18 cellular contexts compared by ENCODE assay signal in genomic region chr4:88743696-88744095, GRCh38. TPM values are rescaled to one million over a fixed set of nuclear protein-coding genes. Genes with fewer than 3 reads are reported as not detected.
DNase-seq lines count a peak whose midpoint lies in the region; FAIRE-seq and TF ChIP-seq lines count a peak whose summit lies in the region.
"Had no signal": no experiment of that assay in that cellular context is flagged by ENCODE, and none has a peak within 500 bp of the region (broad histone marks: within the 10 kb centered on the region; RNA-seq: fewer than 3 reads in every experiment).

No MANE protein-coding gene starts in this region.

- peak; percentile 84 for FAIRE-seq in astrocyte (lab: Jason Lieb, UNC)

- WGBS in mammary epithelial cell (ENCODE audit: low coverage, missing lambda C conversion rate) = 100% methylated on average over 3 of the region's 3 CpGs
- WGBS in tibial nerve, 2 donors = 73% methylated on average over 3 of the region's 3 CpGs

- H3K27ac Mint-ChIP-seq in HFFc6 = peak overlapping the region; percentile 80
- peak overlapping the region; percentile 90 for H3K27ac Mint-ChIP-seq in astrocyte (ENCODE audit: unreplicated experiment)
- H3K27ac Mint-ChIP-seq: effector memory CD8-positive, alpha-beta T cell; T-helper 1 cell treated with Interleukin-12 subunit alpha and Interleukin-12 subunit beta and Interleukin-4 antibody, amounts not matched to agents 30 μg/mL and 1 μg/mL, for 36 hours had no signal

- dilution Hi-C loops in mammary epithelial cell (cut with HindIII; ENCODE audit: low sequenced_read_pairs) = no loop called here

- H3K36me3 ChIP-seq in astrocyte (ENCODE audit: insufficient read depth, low read length) (peaks cover 10% of the 10 kb centered on the region), tibial artery (peaks cover 18 to 53% (median 23%) of the 10 kb centered on the region in 3 donors), mammary epithelial cell (ENCODE audit: insufficient read depth, low read length) (no peaks in the 10 kb centered on the region), tibial nerve (peaks cover 0 to 28% (median 0%) of the 10 kb centered on the region in 3 donors)

- intact Hi-C loops in tibial artery (cut with DNase I; ENCODE audit: low total_unique reads) = no loop called here
- intact Hi-C loops in mammary epithelial cell (cut with micrococcal nuclease) = no loop called here

- H3K4me2 ChIP-seq in astrocyte (ENCODE audit: low read length) = peak overlapping the region; percentile 40
- H3K4me2 ChIP-seq in mammary epithelial cell (ENCODE audit: insufficient read depth, low read depth, low read length) = no peak overlapping the region

- H3K79me2 ChIP-seq in astrocyte (ENCODE audit: insufficient read depth, low read length) (no peaks in the 10 kb centered on the region), mammary epithelial cell (ENCODE audit: insufficient read depth, low read length) (no peaks in the 10 kb centered on the region)

- H3K9me3 ChIP-seq in astrocyte (ENCODE audit: insufficient read depth, low read depth, low read length) = no peaks in the 10 kb centered on the region
- no peaks in the 10 kb centered on the region for H3K9me3 ChIP-seq in tibial artery
- H3K9me3 ChIP-seq in mammary epithelial cell (replicated peaks; ENCODE audit: insufficient read depth, low read length) = no peaks in the 10 kb centered on the region
- H3K9me3 ChIP-seq in tibial nerve = no peaks in the 10 kb centered on the region
- H3K9me3 ChIP-seq: HAP-1 had no signal

- no TSS peak for BruUV-seq in mammary epithelial cell (replicated peaks; lab: Mats Ljungman, UMichigan)

- TF ChIP-seq EP300 in tibial nerve (IDR thresholded peaks at IDR 0.05) = no peak

- H3K9ac ChIP-seq in astrocyte (ENCODE audit: low read length) (peak overlapping the region; percentile 38), mammary epithelial cell (ENCODE audit: insufficient read depth, low read length) (no peak overlapping the region)

- H2AFZ ChIP-seq in astrocyte (ENCODE audit: low read depth, low read length) = no peak overlapping the region
- H2AFZ ChIP-seq in mammary epithelial cell (ENCODE audit: low read depth, low read length) = no peak overlapping the region

- peaks cover 15% of the 10 kb centered on the region for H3K4me1 ChIP-seq in astrocyte (ENCODE audit: insufficient read depth, low read length)
- H3K4me1 ChIP-seq in tibial artery = peaks cover 0 to 52% (median 24%) of the 10 kb centered on the region in 4 donors
- H3K4me1 ChIP-seq in mammary epithelial cell (ENCODE audit: insufficient read depth, low read length) = no peaks in the 10 kb centered on the region
- peaks cover 0 to 32% (median 5%) of the 10 kb centered on the region in 4 donors for H3K4me1 ChIP-seq in tibial nerve
- H3K4me1 ChIP-seq: HAP-1 had no signal

- H3K4me3 Mint-ChIP-seq in HFFc6 = peak overlapping the region; percentile 16; the same call in 1 of the 2 replicates
- H3K4me3 Mint-ChIP-seq in astrocyte (ENCODE audit: unreplicated experiment) = no peak overlapping the region
- H3K4me3 Mint-ChIP-seq: activated T-cell treated with anti-CD3 and anti-CD28 coated beads, Interleukin-2, amount 50 U/mL, for 4 hours; effector memory CD8-positive, alpha-beta T cell; T-helper 1 cell treated with Interleukin-12 subunit alpha and Interleukin-12 subunit beta and Interleukin-4 antibody, amounts not matched to agents 30 μg/mL and 1 μg/mL, for 36 hours had no signal

- no peak for TF ChIP-seq POLR2A in tibial nerve (IDR thresholded peaks at IDR 0.05)

- H3K4me3 ChIP-seq in astrocyte (ENCODE audit: insufficient read depth, low read depth, low read length) (no peak overlapping the region), tibial artery (no peak overlapping the region), mammary epithelial cell (replicated peaks in 1 of 3; ENCODE audit: insufficient read depth in 1 of 3, low read depth in 2 of 3, low read length in 3 of 3) (no peak overlapping the region), tibial nerve (no peak overlapping the region)
- H3K4me3 ChIP-seq: HAP-1 had no signal

- no peaks in the 10 kb centered on the region for H4K20me1 ChIP-seq in astrocyte (ENCODE audit: insufficient read depth, low read length)
- no peaks in the 10 kb centered on the region for H4K20me1 ChIP-seq in mammary epithelial cell (ENCODE audit: insufficient read depth, low read length)

- no peaks in the 10 kb centered on the region for H3K27me3 ChIP-seq in astrocyte (ENCODE audit: insufficient read depth, low read length)
- no peaks in the 10 kb centered on the region for H3K27me3 ChIP-seq in tibial artery
- no peaks in the 10 kb centered on the region for H3K27me3 ChIP-seq in mammary epithelial cell (ENCODE audit: insufficient read depth, low read length)
- H3K27me3 ChIP-seq in tibial nerve = no peaks in the 10 kb centered on the region

- in situ Hi-C loops in mammary epithelial cell (cut with MboI; ENCODE audit: low sequenced_read_pairs in 2 of 2) = no loop called here

- H3K9me3 Mint-ChIP-seq in HFFc6 = no peaks in the 10 kb centered on the region
- no peaks in the 10 kb centered on the region for H3K9me3 Mint-ChIP-seq in astrocyte (ENCODE audit: unreplicated experiment)
- H3K9me3 Mint-ChIP-seq: activated T-cell treated with anti-CD3 and anti-CD28 coated beads, Interleukin-2, amount 50 U/mL, for 4 hours; effector memory CD8-positive, alpha-beta T cell; T-helper 1 cell treated with Interleukin-12 subunit alpha and Interleukin-12 subunit beta and Interleukin-4 antibody, amounts not matched to agents 30 μg/mL and 1 μg/mL, for 36 hours had no signal

- TF ChIP-seq CTCF in HFFc6 (IDR thresholded peaks at IDR 0.05) (no peak), astrocyte (IDR thresholded peaks at IDR 0.05; ENCODE audit: insufficient read depth, low read depth, low read length) (no peak), tibial artery (IDR thresholded peaks at IDR 0.05) (no peak), mammary epithelial cell (conservative IDR thresholded peaks at IDR 0.05 in 1 of 2, IDR thresholded peaks at IDR 0.05 in 1 of 2; ENCODE audit: extremely low read depth in 1 of 2, insufficient read depth in 1 of 2, low read depth in 1 of 2, low read length in 2 of 2) (no peak), tibial nerve (IDR thresholded peaks at IDR 0.05) (no peak)

- peaks cover 35% of the 10 kb centered on the region for H3K36me3 Mint-ChIP-seq in HFFc6 (ENCODE audit: low read depth)
- peaks cover 12% of the 10 kb centered on the region for H3K36me3 Mint-ChIP-seq in astrocyte (ENCODE audit: low read depth, unreplicated experiment)

- H3K4me1 Mint-ChIP-seq in HFFc6 (ENCODE audit: low read depth) = peaks cover 41% of the 10 kb centered on the region
- peaks cover 29% of the 10 kb centered on the region for H3K4me1 Mint-ChIP-seq in astrocyte (ENCODE audit: low read depth, unreplicated experiment)

- CTCF ChIA-PET in mammary epithelial cell (lab: Charles Lee; ENCODE audit: low non-redundant PET) = no interaction called here

- no peaks in the 10 kb centered on the region; the same call in 1 of the 2 replicates for H3K27me3 Mint-ChIP-seq in HFFc6 (ENCODE audit: insufficient read depth)
- no peaks in the 10 kb centered on the region for H3K27me3 Mint-ChIP-seq in astrocyte (ENCODE audit: low read depth, unreplicated experiment)

- DNase-seq in HFFc6 (peak; percentile 91), astrocyte (ENCODE audit: low read depth) (peak; percentile 93), glomerular visceral epithelial cell (ENCODE audit: extremely low spot score) (peak; percentile 73), tibial artery (no peak), T-helper 9 cell (no peak), mammary epithelial cell (no peak), tibial nerve (ENCODE audit: low spot score in 2 of 2) (no peak)
- no peak for DNase-seq in stimulated activated CD4-positive, alpha-beta T cell treated with anti-CD3 and anti-CD28 coated beads, Interleukin-1b, Interleukin-23, amount 100 ng/mL, for 48 hours
- DNase-seq: activated CD4-positive, alpha-beta T cell treated with anti-CD3 and anti-CD28 coated beads for 4 hours; activated T-cell treated with anti-CD3 and anti-CD28 coated beads, Interleukin-2, amount 50 U/mL, for 4 hours; anterior cingulate cortex; effector memory CD8-positive, alpha-beta T cell; head of caudate nucleus; NCI-H187; NCI-H526 treated with DMSO at 0.1 percent for 48 hours; stimulated activated naive CD4-positive, alpha-beta T cell had no signal

- H3K27ac ChIP-seq in astrocyte (ENCODE audit: low read depth, low read length) (peak overlapping the region; percentile 83), tibial artery (peak overlapping the region; percentile 12 to 56), mammary epithelial cell (ENCODE audit: insufficient read depth, low read depth, low read length) (no peak overlapping the region), tibial nerve (peak overlapping the region in 1 of 4 donors; percentile 62)

RNA-seq across cellular contexts. Expression of gene NAP1L5, which starts 46.1 kb away (rescaled TPM):
- total RNA-seq in HFFc6 (2021; fragmentation: NEBNext Ultra II Directional; extraction: Animal tissue kit (Norgen Biotek cat#: 25700)) = 10 to 100 TPM; 14.6 to 20.0 (median 18.3) TPM
- 3.9 and 4.7 TPM in 2 replicates for total RNA-seq in astrocyte
- 1 to 10 TPM; 2.8 to 4.7 TPM for total RNA-seq in mammary epithelial cell
- polyA plus RNA-seq in mammary epithelial cell = 2.3 TPM
- 0.88 TPM for polyA minus RNA-seq in mammary epithelial cell
- 10 to 100 TPM in 3 of 4 donors, 1 to 10 TPM in 1; 6.1 to 10.2 (median 10.0) TPM for total RNA-seq in tibial nerve

Comparison
In these comparisons a context has a peak if more than half of its experiments do, and no peak if none do; other contexts are left out.
1. DNase-seq: peak in HFFc6 (single experiment), astrocyte (single experiment) and glomerular visceral epithelial cell (single experiment); none in tibial artery (0 of 2), stimulated activated CD4-positive, alpha-beta T cell treated with anti-CD3 and anti-CD28 coated beads, Interleukin-1b, Interleukin-23, amount 100 ng/mL, for 48 hours (single experiment), T-helper 9 cell (single experiment), mammary epithelial cell (single experiment) and tibial nerve (0 of 2).